Comparison of ENCODE assay signal across 24 cellular contexts in genomic region chr22:37594237-37594636, GRCh38. TPM values are rescaled to one million over a fixed set of nuclear protein-coding genes. Genes with fewer than 3 reads are reported as not detected.
DNase-seq lines count a peak whose midpoint lies in the region; ATAC-seq, FAIRE-seq and TF ChIP-seq lines count a peak whose summit lies in the region.
"Had no signal": no experiment of that assay in that cellular context is flagged by ENCODE, and none has a peak within 500 bp of the region (broad histone marks: within the 10 kb centered on the region; RNA-seq: fewer than 3 reads in every experiment).

No MANE protein-coding gene starts in this region.

- H2BK120ac ChIP-seq in H9 (ENCODE audit: low read depth, low read length, poor library complexity, severe bottlenecking) (no peak overlapping the region), H1 (replicated peaks; ENCODE audit: low read depth, low read length) (no peak overlapping the region)

- no peak overlapping the region for H4K5ac ChIP-seq in H9 (ENCODE audit: insufficient read length, low read depth, low read length)
- no peak overlapping the region for H4K5ac ChIP-seq in H1 (ENCODE audit: insufficient read length, low read depth, low read length)

- H4K20me1 ChIP-seq in H9 (ENCODE audit: control insufficient read depth, insufficient read depth, insufficient read length) (no peaks in the 10 kb centered on the region), OCI-LY3 (ENCODE audit: insufficient read depth, low read length) (no peaks in the 10 kb centered on the region), H1 (replicated peaks in 1 of 2; ENCODE audit: control insufficient read depth in 1 of 2, insufficient read depth in 2 of 2, low read length in 2 of 2) (no peaks in the 10 kb centered on the region)
- H4K20me1 ChIP-seq: BLaER1 treated with 17β-estradiol and CSF1 and Interleukin-3, amounts not matched to agents 10 nM and 100 nM had no signal

- intact Hi-C loops in posterior cingulate gyrus (cut with DNase I) (no loop called here), left lung (cut with DNase I) (loop anchor here in 1 of 2 donors (5.0 kb wide), 1 partner anchor 57 kb away; no protein-coding TSS in a partner anchor), tibial artery (cut with DNase I; ENCODE audit: low total_unique reads) (no loop called here)

- no peak overlapping the region for H3K4me2 ChIP-seq in H9 (ENCODE audit: insufficient read depth, insufficient read length, low read length)
- no peak overlapping the region for H3K4me2 ChIP-seq in OCI-LY3 (ENCODE audit: low read length)
- H3K4me2 ChIP-seq in H1 (ENCODE audit: insufficient read depth in 1 of 2, low read depth in 2 of 2, low read length in 2 of 2), result no peak overlapping the region

- H3K27me3 ChIP-seq in H9 (ENCODE audit: insufficient read depth, low read length) (no peaks in the 10 kb centered on the region), OCI-LY3 (ENCODE audit: low read depth, low read length) (no peaks in the 10 kb centered on the region), H1 (replicated peaks in 1 of 4; ENCODE audit: control insufficient read depth in 3 of 4, extremely low read depth in 1 of 4, insufficient read depth in 3 of 4, low read length in 3 of 4) (no peaks in the 10 kb centered on the region), left lung (no peaks in the 10 kb centered on the region), tibial artery (peaks cover 0 to 24% of the 10 kb centered on the region in 2 donors)
- H3K27me3 ChIP-seq: BLaER1 treated with 17β-estradiol and CSF1 and Interleukin-3, amounts not matched to agents 10 nM and 100 nM; SJCRH30 had no signal

- TF ChIP-seq CTCF in H9 (conservative IDR thresholded peaks at IDR 0.05), result peak; percentile 19; the same call in 1 of the 3 replicates
- peak; percentile 38; the same call in 1 of the 2 replicates for TF ChIP-seq CTCF in OCI-LY3 (IDR thresholded peaks at IDR 0.05; ENCODE audit: low read depth, low read length)
- peak in 2 of 3 experiments; percentile 29 to 33; a peak in 2 of 4 replicates for TF ChIP-seq CTCF in H1 (IDR thresholded peaks at IDR 0.05; ENCODE audit: control extremely low read depth in 1 of 3, insufficient read depth in 1 of 3, low read depth in 1 of 3, low read length in 3 of 3)
- TF ChIP-seq CTCF in left lung (IDR thresholded peaks at IDR 0.05), result no peak
- TF ChIP-seq CTCF in tibial artery (IDR thresholded peaks at IDR 0.05), result no peak

- H3K36me3 Mint-ChIP-seq in H9 (ENCODE audit: insufficient read depth in 1 of 3, low read depth in 3 of 3), result no peaks in the 10 kb centered on the region
- no peaks in the 10 kb centered on the region for H3K36me3 Mint-ChIP-seq in effector memory CD8-positive, alpha-beta T cell (ENCODE audit: insufficient read depth)
- H3K36me3 Mint-ChIP-seq: CD4-positive, alpha-beta memory T cell had no signal

- H3K36me3 ChIP-seq in OCI-LY3 (replicated peaks; ENCODE audit: low read depth, low read length), result no peaks in the 10 kb centered on the region
- H3K36me3 ChIP-seq in H1 (ENCODE audit: control insufficient read depth in 2 of 4, insufficient read depth in 4 of 4, low read length in 3 of 4), result no peaks in the 10 kb centered on the region
- H3K36me3 ChIP-seq in left lung, result no peaks in the 10 kb centered on the region
- no peaks in the 10 kb centered on the region for H3K36me3 ChIP-seq in tibial artery
- H3K36me3 ChIP-seq: BLaER1 treated with 17β-estradiol and CSF1 and Interleukin-3, amounts not matched to agents 10 nM and 100 nM; HAP-1; SJCRH30 had no signal

- H3K23ac ChIP-seq in H9 (ENCODE audit: insufficient read length, low read depth, low read length) (no peak overlapping the region), H1 (ENCODE audit: insufficient read length) (no peak overlapping the region)

- no peak overlapping the region for H3K4me3 ChIP-seq in OCI-LY3 (ENCODE audit: low read length)
- H3K4me3 ChIP-seq in H1 (ENCODE audit: extremely low read depth in 1 of 4, insufficient read depth in 2 of 4, low read depth in 3 of 4, low read length in 4 of 4), result no peak overlapping the region
- H3K4me3 ChIP-seq in left lung, result no peak overlapping the region
- no peak overlapping the region for H3K4me3 ChIP-seq in tibial artery
- H3K4me3 ChIP-seq: BLaER1 treated with 17β-estradiol and CSF1 and Interleukin-3, amounts not matched to agents 10 nM and 100 nM; HAP-1; SJCRH30 had no signal

- CTCF ChIA-PET in H1 (lab: Charles Lee; ENCODE audit: partially characterized antibody), result interaction anchor here (0.7 to 7.6 kb wide), 8 partner anchors 11 to 85 kb away, joined by 3 to 115 read pairs (median 8); partner anchors contain the start of gene GGA1

- TF ChIP-seq EP300 in H1 (IDR thresholded peaks at IDR 0.05; ENCODE audit: borderline replicate concordance in 1 of 2, low read depth in 2 of 2, low read length in 2 of 2), result no peak

- H3T11ph ChIP-seq in H9 (ENCODE audit: low read length), result no peak overlapping the region

- FAIRE-seq in H1 (lab: Jason Lieb, UNC), result no peak
- FAIRE-seq: GM19239 had no signal

- H2AFZ ChIP-seq in H9 (ENCODE audit: low read length) (no peak overlapping the region), OCI-LY3 (ENCODE audit: low read depth, low read length) (no peak overlapping the region), H1 (ENCODE audit: low read length) (no peak overlapping the region)

- H3K23me2 ChIP-seq in H9 (ENCODE audit: insufficient read length, low read depth, low read length, poor library complexity, severe bottlenecking), result no peaks in the 10 kb centered on the region
- H3K23me2 ChIP-seq in H1 (ENCODE audit: low read depth, low read length), result no peaks in the 10 kb centered on the region

- H2BK12ac ChIP-seq in H9 (ENCODE audit: insufficient read length, low read depth, low read length) (no peak overlapping the region), H1 (ENCODE audit: low read depth, low read length) (no peak overlapping the region)

- no peak overlapping the region for H2BK5ac ChIP-seq in H9 (ENCODE audit: insufficient read length, low read length)
- no peak overlapping the region for H2BK5ac ChIP-seq in H1 (ENCODE audit: low read depth, low read length)

- H3K4me1 ChIP-seq in H9 (ENCODE audit: insufficient read depth, low read length) (no peaks in the 10 kb centered on the region), OCI-LY3 (ENCODE audit: low read length) (peaks cover 31% of the 10 kb centered on the region), H1 (replicated peaks in 1 of 4; ENCODE audit: control insufficient read depth in 3 of 4, insufficient read depth in 4 of 4, low read length in 3 of 4) (no peaks in the 10 kb centered on the region), left lung (peaks cover 0 to 38% of the 10 kb centered on the region in 2 donors), tibial artery (peaks cover 0 to 9% (median 2%) of the 10 kb centered on the region in 4 donors)
- H3K4me1 ChIP-seq: HAP-1 had no signal

- peak; percentile 19 for DNase-seq in COLO668 (lab: John Stamatoyannopoulos, UW; ENCODE audit: unreplicated experiment)
- no peak for DNase-seq in H9
- DNase-seq in H1 (ENCODE audit: low read depth in 1 of 2, low spot score in 2 of 2), result no peak
- no peak for DNase-seq in posterior cingulate gyrus
- DNase-seq in effector memory CD8-positive, alpha-beta T cell, result no peak
- DNase-seq in left lung, result no peak
- no peak for DNase-seq in tibial artery
- DNase-seq: 8988T; CD4-positive, alpha-beta memory T cell; DMS153; Karpas-422; NCI-H1417 treated with DMSO at 0.1 percent for 48 hours; NCI-H187; NCI-H446; NCI-H526; SJCRH30; T-helper 1 cell had no signal

- no peak for TF ChIP-seq POLR2A in H1 (IDR thresholded peaks at IDR 0.05; ENCODE audit: control extremely low read depth in 1 of 2, low read depth in 2 of 2, low read length in 2 of 2)

- POLR2A ChIA-PET in H1 (lab: Charles Lee; ENCODE audit: partially characterized antibody), result no interaction called here

- no peak overlapping the region for H3K18ac ChIP-seq in H9 (ENCODE audit: insufficient read length, low read depth, low read length)
- H3K18ac ChIP-seq in H1 (ENCODE audit: extremely low read depth, low read length), result no peak overlapping the region

- no peak for ATAC-seq in effector memory CD8-positive, alpha-beta T cell (replicated peaks)
- ATAC-seq in left lung, result no peak
- ATAC-seq: Panc1 had no signal

- H3K79me2 ChIP-seq in H9 (ENCODE audit: insufficient read depth, low read length), result no peaks in the 10 kb centered on the region
- H3K79me2 ChIP-seq in OCI-LY3 (ENCODE audit: low read length), result no peaks in the 10 kb centered on the region
- H3K79me2 ChIP-seq in H1 (ENCODE audit: control insufficient read depth in 1 of 2, insufficient read depth in 2 of 2, low read length in 2 of 2), result no peaks in the 10 kb centered on the region

- no peak overlapping the region for H3K27ac Mint-ChIP-seq in H9
- H3K27ac Mint-ChIP-seq in effector memory CD8-positive, alpha-beta T cell, result no peak overlapping the region
- H3K27ac Mint-ChIP-seq: CD4-positive, alpha-beta memory T cell had no signal

- TF ChIP-seq RAD21 in H1 (IDR thresholded peaks at IDR 0.05 in 1 of 2, conservative IDR thresholded peaks at IDR 0.05 in 1 of 2; ENCODE audit: low read depth in 2 of 2, low read length in 2 of 2), result no peak

- no peak overlapping the region for H3K4ac ChIP-seq in H9 (ENCODE audit: low read depth, low read length)
- no peak overlapping the region for H3K4ac ChIP-seq in H1 (replicated peaks; ENCODE audit: insufficient read length, low read depth, low read length)

- H3K9ac ChIP-seq in H9 (ENCODE audit: extremely low read depth, insufficient read length, low read length) (no peak overlapping the region), OCI-LY3 (ENCODE audit: low read length) (no peak overlapping the region), H1 (replicated peaks in 1 of 4; ENCODE audit: extremely low read depth in 1 of 4, low read depth in 3 of 4, low read length in 3 of 4) (no peak overlapping the region)
- H3K9ac ChIP-seq: BLaER1 treated with 17β-estradiol and CSF1 and Interleukin-3, amounts not matched to agents 10 nM and 100 nM had no signal

- H3K56ac ChIP-seq in H9 (ENCODE audit: insufficient read length, low read depth, low read length) (no peak overlapping the region), H1 (replicated peaks; ENCODE audit: insufficient read length, low read depth, low read length) (no peak overlapping the region)

- no peak overlapping the region for H2AK5ac ChIP-seq in H9 (ENCODE audit: insufficient read length, low read length)
- H2AK5ac ChIP-seq in H1 (ENCODE audit: low read depth, low read length), result no peak overlapping the region

- no peak overlapping the region for H4K8ac ChIP-seq in H9 (replicated peaks; ENCODE audit: insufficient read length, low read depth, low read length)
- no peak overlapping the region; the same call in 1 of the 2 replicates for H4K8ac ChIP-seq in H1 (ENCODE audit: extremely low read depth, insufficient read depth, low read length)

- peaks cover 6% of the 10 kb centered on the region; the same call in 1 of the 2 replicates for H3K27me3 Mint-ChIP-seq in H9 (ENCODE audit: low read depth)
- peaks cover 0 to 6% of the 10 kb centered on the region in 2 donors for H3K27me3 Mint-ChIP-seq in effector memory CD8-positive, alpha-beta T cell

- H2BK15ac ChIP-seq in H9 (ENCODE audit: low read depth, low read length) (no peak overlapping the region), H1 (ENCODE audit: low read length) (no peak overlapping the region)

- H3K79me1 ChIP-seq in H9 (ENCODE audit: insufficient read depth, low read depth, low read length, poor library complexity, severe bottlenecking) (no peaks in the 10 kb centered on the region), H1 (ENCODE audit: low read depth, low read length) (no peaks in the 10 kb centered on the region)

- H3K9me3 ChIP-seq in H9 (ENCODE audit: control insufficient read depth, low read depth, low read length) (no peaks in the 10 kb centered on the region), OCI-LY3 (ENCODE audit: insufficient read depth, low read length) (no peaks in the 10 kb centered on the region), H1 (ENCODE audit: insufficient read depth in 2 of 2, low read depth in 1 of 2, low read length in 1 of 2) (no peaks in the 10 kb centered on the region), left lung (no peaks in the 10 kb centered on the region), tibial artery (no peaks in the 10 kb centered on the region)
- H3K9me3 ChIP-seq: BLaER1 treated with 17β-estradiol and CSF1 and Interleukin-3, amounts not matched to agents 10 nM and 100 nM; HAP-1; SJCRH30 had no signal

- peaks cover 4 to 7% of the 10 kb centered on the region in 2 experiments for H3K4me1 Mint-ChIP-seq in H9
- H3K4me1 Mint-ChIP-seq in effector memory CD8-positive, alpha-beta T cell (ENCODE audit: low read depth in 2 of 2), result peaks cover 10 to 11% of the 10 kb centered on the region in 2 donors

- H3K9me3 Mint-ChIP-seq in H9, result no peaks in the 10 kb centered on the region
- H3K9me3 Mint-ChIP-seq in effector memory CD8-positive, alpha-beta T cell, result no peaks in the 10 kb centered on the region
- H3K9me3 Mint-ChIP-seq: CD4-positive, alpha-beta memory T cell had no signal

- WGBS in H9 (ENCODE audit: extremely low coverage, insufficient read length, low lambda C conversion rate), result no CpG with 5 or more reads among the region's 5 CpGs
- WGBS in H1 (ENCODE audit: extremely low coverage in 1 of 2, insufficient coverage in 1 of 2, insufficient read length in 1 of 2, insufficient replicate concordance in 2 of 2, low coverage in 1 of 2, low lambda C conversion rate in 2 of 2, missing lambda C conversion rate in 1 of 2), 2 experiments, result 83% methylated on average over 5 of the region's 5 CpGs; no CpG with 5 or more reads in 1 of the 2 experiments

- H3K27ac ChIP-seq in H9 (ENCODE audit: insufficient read length, low read depth, low read length) (no peak overlapping the region), OCI-LY3 (ENCODE audit: low read length) (no peak overlapping the region), H1 (ENCODE audit: low read depth, low read length) (no peak overlapping the region), left lung (no peak overlapping the region), tibial artery (no peak overlapping the region)
- H3K27ac ChIP-seq: SJCRH30 had no signal

- no peak overlapping the region for H3K4me3 Mint-ChIP-seq in H9
- no peak overlapping the region for H3K4me3 Mint-ChIP-seq in effector memory CD8-positive, alpha-beta T cell
- H3K4me3 Mint-ChIP-seq: CD4-positive, alpha-beta memory T cell had no signal

- H2BK20ac ChIP-seq in H9 (ENCODE audit: low read depth, low read length, poor library complexity, severe bottlenecking), result no peak overlapping the region
- H2BK20ac ChIP-seq in H1 (ENCODE audit: low read length), result no peak overlapping the region

- H3K14ac ChIP-seq in H9 (ENCODE audit: insufficient read depth, low read length), result no peak overlapping the region
- no peak overlapping the region for H3K14ac ChIP-seq in H1 (ENCODE audit: insufficient read length)

- no peak overlapping the region for H4K91ac ChIP-seq in H9 (ENCODE audit: insufficient read length, low read depth, low read length)
- no peak overlapping the region for H4K91ac ChIP-seq in H1 (replicated peaks; ENCODE audit: insufficient read length, low read length)

RNA-seq across cellular contexts. Expression of gene LGALS2, which starts 14.3 kb away (rescaled TPM):
- not detected in 2 replicates for total RNA-seq in H9 (2021)
- total RNA-seq in H1 (2021; fragmentation: NEBNext Ultra II Directional; extraction: Animal tissue kit (Norgen Biotek cat#: 25700)), result not detected in 2 replicates
- polyA plus RNA-seq in H1 (2011; rRNA removed), result not detected in 2 replicates
- polyA plus RNA-seq in H1 (2011; cell fraction: cytosol; rRNA removed), result not detected
- not detected for polyA plus RNA-seq in H1 (2011; cell fraction: nucleus; rRNA removed)
- polyA plus RNA-seq in H1 (2012, experiment 1 of 2), result not detected in 4 replicates
- not detected for polyA plus RNA-seq in H1 (2012, experiment 2 of 2)
- polyA plus RNA-seq in H1 (2013, experiment 1 of 2), result not detected
- not detected for polyA plus RNA-seq in H1 (2013, experiment 2 of 2)
- polyA minus RNA-seq in H1 (2011; rRNA and poly(A)+ RNA removed), result not detected in 2 replicates
- polyA minus RNA-seq in H1 (2011; cell fraction: cytosol; rRNA and poly(A)+ RNA removed), result not detected
- not detected for polyA minus RNA-seq in H1 (2011; cell fraction: nucleus; rRNA and poly(A)+ RNA removed)
- total RNA-seq in left lung, result under 1 TPM in 1 of 2 donors, not detected in 1; 0.61 TPM
- total RNA-seq: G401, M059J, SJCRH30 had no signal
- polyA plus RNA-seq: CD4-positive, alpha-beta memory T cell had no signal

RNA-seq across cellular contexts. Expression of gene GGA1, which starts 14.4 kb away (rescaled TPM):
- 56.0 and 61.7 TPM in 2 replicates for total RNA-seq in H9 (2021)
- 46.5 and 49.3 TPM in 2 replicates for total RNA-seq in H1 (2021; fragmentation: NEBNext Ultra II Directional; extraction: Animal tissue kit (Norgen Biotek cat#: 25700))
- polyA plus RNA-seq in H1 (2011; rRNA removed), result 57.2 and 81.0 TPM in 2 replicates
- polyA plus RNA-seq in H1 (2011; cell fraction: cytosol; rRNA removed), result 58.2 TPM
- polyA plus RNA-seq in H1 (2011; cell fraction: nucleus; rRNA removed), result 170 TPM
- polyA plus RNA-seq in H1 (2012, experiment 1 of 2), result 43.4 to 56.3 TPM (median 52.3 TPM) in 4 replicates
- 38.5 TPM for polyA plus RNA-seq in H1 (2012, experiment 2 of 2)
- polyA plus RNA-seq in H1 (2013, experiment 1 of 2), result 31.2 TPM
- 28.6 TPM for polyA plus RNA-seq in H1 (2013, experiment 2 of 2)
- 25.7 and 39.1 TPM in 2 replicates for polyA minus RNA-seq in H1 (2011; rRNA and poly(A)+ RNA removed)
- 36.0 TPM for polyA minus RNA-seq in H1 (2011; cell fraction: cytosol; rRNA and poly(A)+ RNA removed)
- polyA minus RNA-seq in H1 (2011; cell fraction: nucleus; rRNA and poly(A)+ RNA removed), result 64.4 TPM
- 10 to 100 TPM; 53.0 to 64.3 TPM for total RNA-seq in left lung

RNA-seq across cellular contexts. Expression of gene CDC42EP1, which starts 34.0 kb away (rescaled TPM):
- 23.0 and 24.3 TPM in 2 replicates for total RNA-seq in H9 (2021)
- 10.1 and 11.2 TPM in 2 replicates for total RNA-seq in H1 (2021; fragmentation: NEBNext Ultra II Directional; extraction: Animal tissue kit (Norgen Biotek cat#: 25700))
- 8.3 and 15.4 TPM in 2 replicates for polyA plus RNA-seq in H1 (2011; rRNA removed)
- polyA plus RNA-seq in H1 (2011; cell fraction: cytosol; rRNA removed), result 5.3 TPM
- polyA plus RNA-seq in H1 (2011; cell fraction: nucleus; rRNA removed), result 7.8 TPM
- polyA plus RNA-seq in H1 (2012, experiment 1 of 2), result 5.5 to 11.6 TPM (median 10.8 TPM) in 4 replicates
- 8.9 TPM for polyA plus RNA-seq in H1 (2012, experiment 2 of 2)
- 11.0 TPM for polyA plus RNA-seq in H1 (2013, experiment 1 of 2)
- polyA plus RNA-seq in H1 (2013, experiment 2 of 2), result 10.5 TPM
- 2.1 and 2.2 TPM in 2 replicates for polyA minus RNA-seq in H1 (2011; rRNA and poly(A)+ RNA removed)
- 4.3 TPM for polyA minus RNA-seq in H1 (2011; cell fraction: cytosol; rRNA and poly(A)+ RNA removed)
- polyA minus RNA-seq in H1 (2011; cell fraction: nucleus; rRNA and poly(A)+ RNA removed), result 5.1 TPM
- 10 to 100 TPM; 74.0 to 84.3 TPM for total RNA-seq in left lung
- total RNA-seq: CD4-positive, alpha-beta memory T cell had no signal
- polyA plus RNA-seq: CD4-positive, alpha-beta memory T cell had no signal

RNA-seq across cellular contexts. Expression of gene SH3BP1, which starts 45.2 kb away (rescaled TPM):
- total RNA-seq in H9 (2021) (33.6 and 35.1 TPM in 2 replicates), left lung (10 to 100 TPM; 14.0 to 40.7 TPM)
- total RNA-seq in H1 (2021; fragmentation: NEBNext Ultra II Directional; extraction: Animal tissue kit (Norgen Biotek cat#: 25700)), result 32.4 and 40.3 TPM in 2 replicates
- polyA plus RNA-seq in H1 (2011; rRNA removed), result 23.9 and 34.8 TPM in 2 replicates
- polyA plus RNA-seq in H1 (2011; cell fraction: cytosol; rRNA removed), result 22.8 TPM
- 50.1 TPM for polyA plus RNA-seq in H1 (2011; cell fraction: nucleus; rRNA removed)
- polyA plus RNA-seq in H1 (2012, experiment 1 of 2), result 57.5 to 65.6 TPM (median 60.4 TPM) in 4 replicates
- polyA plus RNA-seq in H1 (2012, experiment 2 of 2), result 35.9 TPM
- polyA plus RNA-seq in H1 (2013, experiment 1 of 2), result 21.9 TPM
- 22.1 TPM for polyA plus RNA-seq in H1 (2013, experiment 2 of 2)
- 20.1 and 23.7 TPM in 2 replicates for polyA minus RNA-seq in H1 (2011; rRNA and poly(A)+ RNA removed)
- 17.0 TPM for polyA minus RNA-seq in H1 (2011; cell fraction: cytosol; rRNA and poly(A)+ RNA removed)
- polyA minus RNA-seq in H1 (2011; cell fraction: nucleus; rRNA and poly(A)+ RNA removed), result 19.7 TPM

Comparison
In these comparisons a context has a peak if more than half of its experiments do, and no peak if none do; other contexts are left out.
1. CTCF ChIP-seq: peak in H9 (single experiment), OCI-LY3 (single experiment) and H1 (2 of 3); none in left lung (0 of 2) and tibial artery (0 of 2).